2 cellular contexts compared by ENCODE assay signal in genomic region chr9:133200631-133201030, GRCh38.
TF ChIP-seq lines count a peak whose summit lies in the region.

No MANE protein-coding gene starts in this region.

TF ChIP-seq in SK-N-SH, 30 proteins besides CTCF, POLR2A, EP300 and RAD21 (continued from another document):
- TF ChIP-seq REST (IDR thresholded peaks at IDR 0.05; ENCODE audit: low read depth, low read length) = no peak
- no peak for TF ChIP-seq CHD2 (IDR thresholded peaks at IDR 0.05; ENCODE audit: low read length, partially characterized antibody)
- no peak for TF ChIP-seq GATA2 (CRISPR knock-in tag; IDR thresholded peaks at IDR 0.05)
- TF ChIP-seq JUND (IDR thresholded peaks at IDR 0.05) = no peak
- TF ChIP-seq NRF1 (IDR thresholded peaks at IDR 0.05; ENCODE audit: low read depth, low read length) = no peak
- no peak for TF ChIP-seq IRF3 (IDR thresholded peaks at IDR 0.05; ENCODE audit: low read depth, low read length)
- TF ChIP-seq MXI1 (IDR thresholded peaks at IDR 0.05; ENCODE audit: low read depth, low read length) = no peak
- no peak for TF ChIP-seq RXRA (IDR thresholded peaks at IDR 0.05; ENCODE audit: borderline replicate concordance, low read depth)
- no peak for TF ChIP-seq SMC3 (IDR thresholded peaks at IDR 0.05; ENCODE audit: low read depth, low read length)

TF ChIP-seq in SK-N-SH treated with all-trans-retinoic acid at 6 μM for 48 hours, 23 proteins besides CTCF, POLR2A, EP300 and RAD21 (continued from another document):
- no peak for TF ChIP-seq ZNF8 (CRISPR knock-in tag; IDR thresholded peaks at IDR 0.05)
- TF ChIP-seq PATZ1 (CRISPR knock-in tag; IDR thresholded peaks at IDR 0.05; ENCODE audit: borderline replicate concordance) = no peak
- TF ChIP-seq ARNTL (CRISPR knock-in tag; IDR thresholded peaks at IDR 0.05; ENCODE audit: borderline replicate concordance, low read depth) = no peak
- no peak for TF ChIP-seq ZFP3 (CRISPR knock-in tag; IDR thresholded peaks at IDR 0.05)
- no peak for TF ChIP-seq CSRNP3 (CRISPR knock-in tag; IDR thresholded peaks at IDR 0.05)
TF ChIP-seq in SK-N-SH treated with all-trans-retinoic acid at 6 μM for 48 hours: peak in this region for 0.
